ENCODE assay signal across 11 cellular contexts in the genomic region with DNA sequence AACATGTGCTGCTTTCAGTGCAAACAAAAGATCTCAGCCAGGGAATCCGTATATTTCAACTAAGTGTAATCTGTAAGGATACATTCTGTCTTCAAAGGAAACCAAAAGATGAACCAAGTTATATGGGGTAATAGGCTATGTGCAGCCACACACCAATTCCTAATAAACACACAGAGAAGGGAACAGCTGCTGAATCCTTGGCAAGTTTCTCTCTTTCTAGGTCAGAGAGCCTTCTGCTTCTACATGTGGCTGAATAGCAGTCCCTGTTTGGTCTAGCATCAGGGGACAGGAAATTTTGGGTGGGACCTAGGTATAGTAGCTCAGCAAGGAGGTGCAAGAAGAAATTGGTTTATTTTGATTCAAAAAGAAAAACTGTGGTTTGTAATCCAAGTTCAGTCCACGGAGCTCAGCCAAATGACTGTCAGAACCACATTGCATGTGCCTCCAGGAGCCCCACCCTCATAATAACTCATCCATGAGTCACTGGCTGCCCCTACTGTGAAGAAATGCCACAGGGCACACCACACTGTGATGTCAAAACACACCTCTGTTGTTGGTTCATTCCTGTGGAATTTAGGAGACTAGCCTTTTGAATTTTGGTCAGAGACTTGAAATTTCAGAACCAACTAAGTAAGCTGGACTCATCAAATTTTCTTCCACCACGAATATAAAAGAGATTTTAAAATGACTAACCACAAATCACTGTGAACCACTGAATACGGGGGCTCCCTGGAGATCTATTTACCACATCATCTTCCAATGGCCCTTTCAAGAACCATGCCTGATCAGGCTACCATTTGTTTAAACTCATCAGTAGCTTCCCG. TPM values are rescaled to one million over a fixed set of nuclear protein-coding genes. Genes with fewer than 3 reads are reported as not detected.
A peak's percentile ranks its signal among the peaks of the same experiment; 100 is the strongest.
DNase-seq lines count a peak whose midpoint lies in the region; ATAC-seq and TF ChIP-seq lines count a peak whose summit lies in the region.
"Had no signal": no experiment of that assay in that cellular context is flagged by ENCODE, and none has a peak within 500 bp of the region (broad histone marks: within the 10 kb centered on the region; RNA-seq: fewer than 3 reads in every experiment).

No MANE protein-coding gene starts in this region.

- H3K27me3 Mint-ChIP-seq in mesothelial cell of epicardium (ENCODE audit: low read depth): no peaks in the 10 kb centered on the region
- H3K27me3 Mint-ChIP-seq: activated naive CD8-positive, alpha-beta T cell treated with anti-CD3 and anti-CD28 coated beads, Interleukin-2, amount 10 ng/mL, durations not matched to agents 7 days and 5 days had no signal

- H3K18ac ChIP-seq in trophoblast cell (ENCODE audit: low read length): no peak overlapping the region

- TF ChIP-seq POLR2A in NB4 (IDR thresholded peaks at IDR 0.05; ENCODE audit: extremely low read depth, insufficient read length): no peak

- H4K91ac ChIP-seq in trophoblast cell (ENCODE audit: low read depth, low read length): no peak overlapping the region

- no peak overlapping the region for H3K9ac ChIP-seq in trophoblast cell (ENCODE audit: low read length)
- H3K9ac ChIP-seq: SK-N-SH had no signal

- peaks cover 6% of the 10 kb centered on the region for H3K79me1 ChIP-seq in trophoblast cell (ENCODE audit: low read length)

- no peak overlapping the region for H4K12ac ChIP-seq in trophoblast cell (ENCODE audit: low read depth, low read length)

- peaks cover 5 to 11% of the 10 kb centered on the region in 2 experiments for H3K4me1 ChIP-seq in trophoblast cell (ENCODE audit: control insufficient read depth in 1 of 2, insufficient read depth in 2 of 2, low read length in 2 of 2)

- peak overlapping the region; percentile 52 for H2BK5ac ChIP-seq in trophoblast cell (ENCODE audit: low read depth, low read length, poor library complexity)

- no peak overlapping the region for H3K4me3 Mint-ChIP-seq in mesothelial cell of epicardium
- H3K4me3 Mint-ChIP-seq: activated naive CD8-positive, alpha-beta T cell treated with anti-CD3 and anti-CD28 coated beads, Interleukin-2, amount 10 ng/mL, durations not matched to agents 7 days and 5 days had no signal

- H3K27ac Mint-ChIP-seq in mesothelial cell of epicardium: no peak overlapping the region
- H3K27ac Mint-ChIP-seq: activated naive CD8-positive, alpha-beta T cell treated with anti-CD3 and anti-CD28 coated beads, Interleukin-2, amount 10 ng/mL, durations not matched to agents 7 days and 5 days had no signal

- TF ChIP-seq CTCF in NB4 (IDR thresholded peaks at IDR 0.05; ENCODE audit: low read depth, low read length) (no peak), epithelial cell of proximal tubule (conservative IDR thresholded peaks at IDR 0.05; ENCODE audit: low read depth, low read length) (no peak), mesothelial cell of epicardium (IDR thresholded peaks at IDR 0.05; ENCODE audit: unreplicated experiment) (no peak)

- H3K23ac ChIP-seq in trophoblast cell (ENCODE audit: low read length): no peak overlapping the region

- no peak overlapping the region for H2AFZ ChIP-seq in trophoblast cell (ENCODE audit: insufficient read depth, low read length, poor library complexity)

- DNase-seq in EH (ENCODE audit: low read depth) (peak; percentile 61), NB4 (ENCODE audit: low read depth) (peak; percentile 36), epithelial cell of proximal tubule (ENCODE audit: low read depth) (peak; percentile 79), trophoblast cell (peak; percentile 93 to 98), mesothelial cell of epicardium (ENCODE audit: low spot score in 2 of 2, unreplicated experiment in 2 of 2) (no peak), NCI-H187 treated with DMSO at 0.1 percent for 48 hours (lab: John Stamatoyannopoulos, UW) (no peak)
- DNase-seq: activated naive CD8-positive, alpha-beta T cell treated with anti-CD3 and anti-CD28 coated beads, Interleukin-2, amount 10 ng/mL, durations not matched to agents 7 days and 5 days; SK-N-SH had no signal

- no peak overlapping the region for H3K4ac ChIP-seq in trophoblast cell (ENCODE audit: low read depth, low read length)

- no peak overlapping the region for H4K8ac ChIP-seq in trophoblast cell (ENCODE audit: low read depth, low read length)

- H3K9me3 ChIP-seq in trophoblast cell (ENCODE audit: insufficient read depth, low read depth, low read length): no peaks in the 10 kb centered on the region

- H3K4me1 Mint-ChIP-seq in mesothelial cell of epicardium: peaks cover 9% of the 10 kb centered on the region
- H3K4me1 Mint-ChIP-seq: activated naive CD8-positive, alpha-beta T cell treated with anti-CD3 and anti-CD28 coated beads, Interleukin-2, amount 10 ng/mL, durations not matched to agents 7 days and 5 days had no signal

- no peak overlapping the region for H2AK5ac ChIP-seq in trophoblast cell (ENCODE audit: low read length)

- H3K27ac ChIP-seq in trophoblast cell (ENCODE audit: low read depth, low read length): peak overlapping the region; percentile 46

- H3K36me3 ChIP-seq in trophoblast cell (ENCODE audit: control insufficient read depth in 1 of 2, insufficient read depth in 2 of 2, low read length in 2 of 2): no peaks in the 10 kb centered on the region

- no CpG with 5 or more reads among the region's 5 CpGs for WGBS in trophoblast cell (ENCODE audit: extremely low coverage, insufficient coverage, insufficient read length)

- H3K4me3 ChIP-seq in NB4 (ENCODE audit: low read depth, low read length): no peak overlapping the region
- no peak overlapping the region for H3K4me3 ChIP-seq in epithelial cell of proximal tubule (ENCODE audit: low read depth, low read length)
- H3K4me3 ChIP-seq in trophoblast cell (ENCODE audit: low read depth, low read length): no peak overlapping the region

- H3K27me3 ChIP-seq in trophoblast cell (ENCODE audit: insufficient read depth, low read length): no peaks in the 10 kb centered on the region

- H3K4me2 ChIP-seq in trophoblast cell (ENCODE audit: low read length): peak overlapping the region; percentile 44
- H3K4me2 ChIP-seq: SK-N-SH had no signal

- peaks cover 2% of the 10 kb centered on the region for H3K79me2 ChIP-seq in trophoblast cell (ENCODE audit: control insufficient read depth, insufficient read depth, low read length, poor library complexity)

- peak overlapping the region; percentile 61 for H2BK120ac ChIP-seq in trophoblast cell (ENCODE audit: insufficient read depth, low read length, poor library complexity)

- peak overlapping the region; percentile 88 for H2BK12ac ChIP-seq in trophoblast cell (ENCODE audit: low read length)

- H3K9me3 Mint-ChIP-seq in mesothelial cell of epicardium: peaks cover 5% of the 10 kb centered on the region

- peaks cover 34% of the 10 kb centered on the region for H3K36me3 Mint-ChIP-seq in mesothelial cell of epicardium
- H3K36me3 Mint-ChIP-seq: activated naive CD8-positive, alpha-beta T cell treated with anti-CD3 and anti-CD28 coated beads, Interleukin-2, amount 10 ng/mL, durations not matched to agents 7 days and 5 days had no signal

- ATAC-seq in GM21717 (IDR thresholded peaks at IDR 0.05; ENCODE audit: unreplicated experiment): no peak
- ATAC-seq in HG02840 (IDR thresholded peaks at IDR 0.05; ENCODE audit: low FRiP score, unreplicated experiment): no peak
- ATAC-seq: left lobe of liver had no signal

- H3K14ac ChIP-seq in trophoblast cell (ENCODE audit: low read length): no peak overlapping the region

RNA-seq across cellular contexts. Expression of a gene that starts 21.1 kb away (rescaled TPM):
- total RNA-seq in epithelial cell of proximal tubule (0.46 and 2.6 TPM in 2 replicates), mesothelial cell of epicardium (27.0 to 28.5 TPM (median 27.7 TPM) in 3 replicates)
- 5.4 and 5.5 TPM in 2 replicates for polyA plus RNA-seq in trophoblast cell (2013)

Comparison
In these comparisons a context has a peak if more than half of its experiments do, and no peak if none do; other contexts are left out.
1. DNase-seq: peak in EH (single experiment), NB4 (single experiment), epithelial cell of proximal tubule (single experiment) and trophoblast cell (2 of 2); none in mesothelial cell of epicardium (0 of 2) and NCI-H187 treated with DMSO at 0.1 percent for 48 hours (single experiment).